Comparison of ENCODE assay signal across 18 cellular contexts in genomic region chr12:65999564-66000280, GRCh38.
DNase-seq lines count a peak whose midpoint lies in the region; ATAC-seq, FAIRE-seq and TF ChIP-seq lines count a peak whose summit lies in the region.
"Had no signal": no experiment of that assay in that cellular context is flagged by ENCODE, and none has a peak within 500 bp of the region (broad histone marks: within the 10 kb centered on the region; RNA-seq: fewer than 3 reads in every experiment).

No MANE protein-coding gene starts in this region.

- intact Hi-C loops in stomach (cut with DNase I; ENCODE audit: low total_unique reads), result no loop called here

- H3K4me1 ChIP-seq in A549 (no peaks in the 10 kb centered on the region), stomach (no peaks in the 10 kb centered on the region)
- H3K4me1 ChIP-seq: prostate gland had no signal

- H3K4me3 Mint-ChIP-seq in activated CD4-positive, alpha-beta memory T cell treated with anti-CD3 and anti-CD28 coated beads, Interleukin-2, amount 10 ng/mL, durations not matched to agents 7 days and 5 days, result no peak overlapping the region
- H3K4me3 Mint-ChIP-seq in naive thymus-derived CD8-positive, alpha-beta T cell, result no peak overlapping the region

- no peak for FAIRE-seq in A549 (lab: Jason Lieb, UNC)
- FAIRE-seq: A204.1 had no signal

- DNase-seq in A549 (ENCODE audit: low read depth in 1 of 2, low spot score in 1 of 2) (no peak), HS-5 (ENCODE audit: low read depth) (peak; percentile 64), astrocyte of the hippocampus (ENCODE audit: low read depth, low spot score) (peak; percentile 89), islet precursor cell (peak; percentile 88), stomach (no peak)
- no peak for DNase-seq in activated CD4-positive, alpha-beta memory T cell treated with anti-CD3 and anti-CD28 coated beads, Interleukin-2, amount 10 ng/mL, durations not matched to agents 7 days and 5 days
- no peak for DNase-seq in naive thymus-derived CD8-positive, alpha-beta T cell
- DNase-seq: activated gamma-delta T cell treated with Interleukin-2 at 50 U/mL for 16 hours, NCI-H1436, NCI-H510A treated with DMSO at 0.1 percent for 48 hours, OCI-M1, SW 1271 had no signal

- H3K27me3 Mint-ChIP-seq in activated CD4-positive, alpha-beta memory T cell treated with anti-CD3 and anti-CD28 coated beads, Interleukin-2, amount 10 ng/mL, durations not matched to agents 7 days and 5 days, result peaks cover 1% of the 10 kb centered on the region
- H3K27me3 Mint-ChIP-seq in naive thymus-derived CD8-positive, alpha-beta T cell, result peaks cover 0 to 3% (median 1%) of the 10 kb centered on the region in 5 donors

- no peak overlapping the region for H3K4me2 ChIP-seq in A549
- H3K4me2 ChIP-seq: KMS-11 had no signal

- POLR2A ChIA-PET in A549 (lab: Yijun Ruan, JAX), result no interaction called here
- POLR2A ChIA-PET in activated CD4-positive, alpha-beta memory T cell treated with anti-CD3 and anti-CD28 coated beads, Interleukin-2, amount 10 ng/mL, durations not matched to agents 7 days and 5 days (lab: Charles Lee), result no interaction called here
- POLR2A ChIA-PET in naive thymus-derived CD8-positive, alpha-beta T cell (lab: Charles Lee), result no interaction called here

- H3K27ac Mint-ChIP-seq in activated CD4-positive, alpha-beta memory T cell treated with anti-CD3 and anti-CD28 coated beads, Interleukin-2, amount 10 ng/mL, durations not matched to agents 7 days and 5 days, result no peak overlapping the region
- H3K27ac Mint-ChIP-seq in naive thymus-derived CD8-positive, alpha-beta T cell, result no peak overlapping the region

- no peaks in the 10 kb centered on the region for H3K36me3 ChIP-seq in stomach
- H3K36me3 ChIP-seq: prostate gland, thoracic aorta had no signal

- WGBS in A549 (ENCODE audit: missing lambda C conversion rate), result 49% methylated on average over 1 of the region's 1 CpG
- 50 to 83% (median 68%) methylated on average over 1 of the region's 1 CpG for WGBS in stomach, 5 donors

- ATAC-seq in A549, result no peak
- ATAC-seq in HG03432 (IDR thresholded peaks at IDR 0.05; ENCODE audit: unreplicated experiment), result no peak
- no peak for ATAC-seq in naive thymus-derived CD8-positive, alpha-beta T cell

- no peaks in the 10 kb centered on the region for H3K9me3 ChIP-seq in A549
- no peaks in the 10 kb centered on the region for H3K9me3 ChIP-seq in stomach
- H3K9me3 ChIP-seq: prostate gland, thoracic aorta had no signal

- no peak for TF ChIP-seq RAD21 in A549 (conservative IDR thresholded peaks at IDR 0.05 in 1 of 2, IDR thresholded peaks at IDR 0.05 in 1 of 2)

- H3K27ac ChIP-seq in A549 (no peak overlapping the region), stomach (no peak overlapping the region)
- H3K27ac ChIP-seq: KMS-11, prostate gland, thoracic aorta, VCaP had no signal

- TF ChIP-seq POLR2A in A549 (IDR thresholded peaks at IDR 0.05; ENCODE audit: low read length) (no peak), stomach (IDR thresholded peaks at IDR 0.05) (no peak)

- no peaks in the 10 kb centered on the region for H3K4me1 Mint-ChIP-seq in activated CD4-positive, alpha-beta memory T cell treated with anti-CD3 and anti-CD28 coated beads, Interleukin-2, amount 10 ng/mL, durations not matched to agents 7 days and 5 days
- H3K4me1 Mint-ChIP-seq in naive thymus-derived CD8-positive, alpha-beta T cell, result no peaks in the 10 kb centered on the region

- no peaks in the 10 kb centered on the region for H3K9me3 Mint-ChIP-seq in activated CD4-positive, alpha-beta memory T cell treated with anti-CD3 and anti-CD28 coated beads, Interleukin-2, amount 10 ng/mL, durations not matched to agents 7 days and 5 days
- no peaks in the 10 kb centered on the region for H3K9me3 Mint-ChIP-seq in naive thymus-derived CD8-positive, alpha-beta T cell

- TF ChIP-seq CTCF in A549 (IDR thresholded peaks at IDR 0.05) (no peak), stomach (IDR thresholded peaks at IDR 0.05) (no peak)

- H3K27me3 ChIP-seq in stomach, result peaks cover 0 to 6% (median 0%) of the 10 kb centered on the region in 3 donors

- H3K4me3 ChIP-seq in A549 (no peak overlapping the region), stomach (no peak overlapping the region)
- H3K4me3 ChIP-seq: prostate gland, thoracic aorta had no signal

- CTCF ChIA-PET in A549 (lab: Yijun Ruan, JAX), result interaction anchor here (1.0 kb wide), 1 partner anchor 14 kb away, joined by 3 read pairs; no protein-coding TSS in a partner anchor
- CTCF ChIA-PET in activated CD4-positive, alpha-beta memory T cell treated with anti-CD3 and anti-CD28 coated beads, Interleukin-2, amount 10 ng/mL, durations not matched to agents 7 days and 5 days (lab: Charles Lee), result no interaction called here

- no peak for TF ChIP-seq EP300 in A549 (IDR thresholded peaks at IDR 0.05)
- no peak for TF ChIP-seq EP300 in stomach (IDR thresholded peaks at IDR 0.05)

- no peaks in the 10 kb centered on the region for H3K36me3 Mint-ChIP-seq in activated CD4-positive, alpha-beta memory T cell treated with anti-CD3 and anti-CD28 coated beads, Interleukin-2, amount 10 ng/mL, durations not matched to agents 7 days and 5 days (ENCODE audit: low read depth)
- H3K36me3 Mint-ChIP-seq in naive thymus-derived CD8-positive, alpha-beta T cell, result no peaks in the 10 kb centered on the region

TF ChIP-seq in A549, 52 proteins besides CTCF, POLR2A, EP300 and RAD21:
- TF ChIP-seq REST (IDR thresholded peaks at IDR 0.05) (peak; percentile 38; the same call in 1 of the 2 replicates), HES2 (IDR thresholded peaks at IDR 0.05) (no peak)

Comparison
In these comparisons a context has a peak if more than half of its experiments do, and no peak if none do; other contexts are left out.
1. DNase-seq: peak in HS-5 (single experiment), astrocyte of the hippocampus (single experiment) and islet precursor cell (single experiment); none in A549 (0 of 2), activated CD4-positive, alpha-beta memory T cell treated with anti-CD3 and anti-CD28 coated beads, Interleukin-2, amount 10 ng/mL, durations not matched to agents 7 days and 5 days (single experiment), stomach (single experiment) and naive thymus-derived CD8-positive, alpha-beta T cell (0 of 10).